In genomic region chr9:98916660-98917059, GRCh38 we compare ENCODE assay signal across 1 cellular context.
TF ChIP-seq lines count a peak whose summit lies in the region.

No MANE protein-coding gene starts in this region.

TF ChIP-seq in HepG2, 621 proteins besides CTCF, POLR2A, EP300 and RAD21 (continued from another document):
- TF ChIP-seq PAXIP1 (CRISPR knock-in tag; conservative IDR thresholded peaks at IDR 0.05) (no peak), KDM1A (CRISPR knock-in tag; IDR thresholded peaks at IDR 0.05) (no peak), FOXO1 (CRISPR knock-in tag; IDR thresholded peaks at IDR 0.05) (no peak), KLF15 (CRISPR knock-in tag; IDR thresholded peaks at IDR 0.05; ENCODE audit: borderline replicate concordance) (no peak), ZNF572 (CRISPR knock-in tag; IDR thresholded peaks at IDR 0.05) (no peak)
